ENCODE assay signal across 28 cellular contexts in genomic region chr14:101024686-101025085, GRCh38.
"Had no signal": no experiment of that assay in that cellular context is flagged by ENCODE, and none has a peak within 500 bp of the region (broad histone marks: within the 10 kb centered on the region; RNA-seq: fewer than 3 reads in every experiment).

No MANE protein-coding gene starts in this region.

- H3K4me3 Mint-ChIP-seq: activated CD4-positive, alpha-beta memory T cell treated with anti-CD3 and anti-CD28 coated beads, Interleukin-2, amount 10 ng/mL, durations not matched to agents 7 days and 5 days; activated CD4-positive, alpha-beta T cell treated with anti-CD3 and anti-CD28 coated beads for 36 hours; activated T-helper 17 cell treated with anti-CD3 and anti-CD28 coated beads, Interleukin-2, amount 50 U/mL, for 72 hours had no signal

- H3K4me1 Mint-ChIP-seq: activated CD4-positive, alpha-beta memory T cell treated with anti-CD3 and anti-CD28 coated beads, Interleukin-2, amount 10 ng/mL, durations not matched to agents 7 days and 5 days; activated CD4-positive, alpha-beta T cell treated with anti-CD3 and anti-CD28 coated beads for 36 hours; activated T-helper 17 cell treated with anti-CD3 and anti-CD28 coated beads, Interleukin-2, amount 50 U/mL, for 72 hours had no signal

- H3K4me3 ChIP-seq: ascending aorta, body of pancreas, SJCRH30 had no signal

- ATAC-seq: activated CD4-positive, alpha-beta T cell treated with anti-CD3 and anti-CD28 coated beads for 36 hours; activated T-helper 17 cell treated with anti-CD3 and anti-CD28 coated beads, Interleukin-2, amount 50 U/mL, for 72 hours; body of pancreas had no signal

- H3K4me1 ChIP-seq: ascending aorta, body of pancreas, SJCRH30 had no signal

- H3K27me3 Mint-ChIP-seq: activated CD4-positive, alpha-beta memory T cell treated with anti-CD3 and anti-CD28 coated beads, Interleukin-2, amount 10 ng/mL, durations not matched to agents 7 days and 5 days had no signal

- H3K27me3 ChIP-seq: ascending aorta, body of pancreas, SJCRH30 had no signal

- H3K9ac ChIP-seq: SK-N-SH had no signal

- H3K27ac Mint-ChIP-seq: activated CD4-positive, alpha-beta memory T cell treated with anti-CD3 and anti-CD28 coated beads, Interleukin-2, amount 10 ng/mL, durations not matched to agents 7 days and 5 days; activated CD4-positive, alpha-beta T cell treated with anti-CD3 and anti-CD28 coated beads for 36 hours; activated T-helper 17 cell treated with anti-CD3 and anti-CD28 coated beads, Interleukin-2, amount 50 U/mL, for 72 hours had no signal

- H3K36me3 ChIP-seq: ascending aorta, WERI-Rb-1 had no signal

- H3K9me3 ChIP-seq: ascending aorta, body of pancreas, SJCRH30, SK-N-SH had no signal

- DNase-seq: activated CD4-positive, alpha-beta memory T cell treated with anti-CD3 and anti-CD28 coated beads, Interleukin-2, amount 10 ng/mL, durations not matched to agents 7 days and 5 days; activated CD4-positive, alpha-beta T cell treated with anti-CD3 and anti-CD28 coated beads for 36 hours; activated CD4-positive, alpha-beta T cell treated with anti-CD3 and anti-CD28 coated beads, Interleukin-2, amount 50 U/mL, for 1 hour; activated naive CD4-positive, alpha-beta T cell treated with anti-CD3 and anti-CD28 coated beads, Interleukin-2, amount 50 U/mL, for 16 hours; activated T-cell treated with anti-CD3 and anti-CD28 coated beads for 4 hours; activated T-cell treated with anti-CD3 and anti-CD28 coated beads, Interleukin-2, amount 50 U/mL, for 48 hours; amniotic stem cell; body of pancreas; IMR-90; Kasumi-1; KBM-7; NCI-H1105 treated with DMSO at 0.1 percent for 48 hours; NCI-H146; NCI-H187 treated with DMSO at 0.1 percent for 48 hours; NCI-H2081 treated with DMSO at 0.1 percent for 48 hours; NCI-H2171; NCI-H2227 treated with DMSO at 0.1 percent for 48 hours; NCI-H446 treated with DMSO at 0.1 percent for 48 hours; NCI-H526 treated with DMSO at 0.1 percent for 48 hours; NCI-H82; Right ventricle myocardium superior; RPMI8226; SJCRH30; SK-N-SH; T-helper 1 cell; WERI-Rb-1 had no signal

- H3K27ac ChIP-seq: ascending aorta, body of pancreas, SJCRH30, WERI-Rb-1 had no signal
